ENCODE assay signal across 18 cellular contexts in the genomic region with DNA sequence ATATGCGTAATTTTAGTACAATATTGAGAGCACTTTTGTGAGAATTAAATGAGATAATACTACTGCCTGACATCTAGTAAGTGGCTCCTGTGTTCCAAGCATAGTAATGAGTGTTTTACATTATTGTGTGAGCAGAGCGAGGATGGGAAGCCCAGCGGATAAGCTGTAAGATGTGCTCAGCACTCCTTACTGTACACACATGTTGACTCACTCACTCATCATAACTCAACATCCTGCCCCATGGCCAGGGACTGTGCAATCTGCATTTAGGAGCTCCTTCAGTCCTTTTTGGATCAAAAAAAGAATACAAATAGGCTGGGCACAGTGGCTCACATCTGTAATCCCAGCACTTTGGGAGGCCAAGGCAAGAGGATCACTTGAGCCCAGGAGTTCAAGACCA.
DNase-seq lines count a peak whose midpoint lies in the region; ATAC-seq and TF ChIP-seq lines count a peak whose summit lies in the region.
"Had no signal": no experiment of that assay in that cellular context is flagged by ENCODE, and none has a peak within 500 bp of the region (broad histone marks: within the 10 kb centered on the region; RNA-seq: fewer than 3 reads in every experiment).

No MANE protein-coding gene starts in this region.

- no peaks in the 10 kb centered on the region for H3K9me3 ChIP-seq in upper lobe of right lung
- H3K9me3 ChIP-seq: right lobe of liver had no signal

- H3K27me3 ChIP-seq in upper lobe of right lung: no peaks in the 10 kb centered on the region
- H3K27me3 ChIP-seq: right lobe of liver had no signal

- no peak overlapping the region for H3K27ac Mint-ChIP-seq in naive thymus-derived CD8-positive, alpha-beta T cell
- H3K27ac Mint-ChIP-seq: activated naive CD8-positive, alpha-beta T cell treated with anti-CD3 and anti-CD28 coated beads for 36 hours; T-helper 1 cell treated with Interleukin-12 subunit alpha and Interleukin-12 subunit beta and Interleukin-4 antibody, amounts not matched to agents 30 μg/mL and 1 μg/mL, for 36 hours had no signal

- intact Hi-C loops in upper lobe of right lung (cut with DNase I): no loop called here

- peaks cover 0 to 2% (median 0%) of the 10 kb centered on the region in 4 donors for H3K4me1 Mint-ChIP-seq in naive thymus-derived CD8-positive, alpha-beta T cell
- H3K4me1 Mint-ChIP-seq: activated naive CD8-positive, alpha-beta T cell treated with anti-CD3 and anti-CD28 coated beads for 36 hours had no signal

- H3K27me3 Mint-ChIP-seq in naive thymus-derived CD8-positive, alpha-beta T cell: peaks cover 0 to 3% (median 0%) of the 10 kb centered on the region in 5 donors
- H3K27me3 Mint-ChIP-seq: activated naive CD8-positive, alpha-beta T cell treated with anti-CD3 and anti-CD28 coated beads for 36 hours had no signal

- no peak overlapping the region for H3K4me3 Mint-ChIP-seq in naive thymus-derived CD8-positive, alpha-beta T cell
- H3K4me3 Mint-ChIP-seq: activated naive CD8-positive, alpha-beta T cell treated with anti-CD3 and anti-CD28 coated beads for 36 hours; T-helper 1 cell treated with Interleukin-12 subunit alpha and Interleukin-12 subunit beta and Interleukin-4 antibody, amounts not matched to agents 30 μg/mL and 1 μg/mL, for 36 hours had no signal

- no peaks in the 10 kb centered on the region for H3K36me3 ChIP-seq in upper lobe of right lung
- H3K36me3 ChIP-seq: right lobe of liver had no signal

- TF ChIP-seq CTCF in epithelial cell of esophagus (IDR thresholded peaks at IDR 0.05; ENCODE audit: insufficient read depth, low read depth, low read length, missing control alignments): no peak
- TF ChIP-seq CTCF in upper lobe of right lung (IDR thresholded peaks at IDR 0.05): no peak

- POLR2A ChIA-PET in naive thymus-derived CD8-positive, alpha-beta T cell (lab: Charles Lee): no interaction called here

- no peaks in the 10 kb centered on the region for H3K4me1 ChIP-seq in upper lobe of right lung

- DNase-seq in NAMALWA (ENCODE audit: low spot score): peak; percentile 24
- peak; percentile 84 for DNase-seq in epithelial cell of esophagus (ENCODE audit: low read depth)
- no peak for DNase-seq in upper lobe of right lung
- no peak for DNase-seq in naive thymus-derived CD8-positive, alpha-beta T cell
- DNase-seq in DMS79 treated with DMSO at 0.1 percent for 48 hours (lab: John Stamatoyannopoulos, UW): no peak
- no peak for DNase-seq in cortex of kidney (lab: John Stamatoyannopoulos, UW)
- DNase-seq: activated CD4-positive, alpha-beta T cell treated with anti-CD3 and anti-CD28 coated beads for 1 hour; activated naive CD8-positive, alpha-beta T cell treated with anti-CD3 and anti-CD28 coated beads for 36 hours; cerebellar nuclear complex; erythroblast; NCI-H1417; NCI-H2227 treated with DMSO at 0.1 percent for 48 hours; OCI-M1; right lobe of liver; stimulated activated naive CD4-positive, alpha-beta T cell had no signal

- ATAC-seq in GM19452 (IDR thresholded peaks at IDR 0.05; ENCODE audit: unreplicated experiment) (peak; percentile 4), upper lobe of right lung (peak; percentile 39)
- ATAC-seq in naive thymus-derived CD8-positive, alpha-beta T cell: no peak
- ATAC-seq: HepG2 had no signal

- H3K4me3 ChIP-seq in epithelial cell of esophagus (ENCODE audit: low read length) (no peak overlapping the region), upper lobe of right lung (no peak overlapping the region)
- H3K4me3 ChIP-seq: right lobe of liver had no signal

- no peak overlapping the region for H3K27ac ChIP-seq in upper lobe of right lung
- H3K27ac ChIP-seq: right lobe of liver had no signal

- H3K36me3 Mint-ChIP-seq in naive thymus-derived CD8-positive, alpha-beta T cell: no peaks in the 10 kb centered on the region
- H3K36me3 Mint-ChIP-seq: activated naive CD8-positive, alpha-beta T cell treated with anti-CD3 and anti-CD28 coated beads for 36 hours had no signal

- H3K9me3 Mint-ChIP-seq in naive thymus-derived CD8-positive, alpha-beta T cell: peaks cover 0 to 6% (median 0%) of the 10 kb centered on the region in 9 donors
- H3K9me3 Mint-ChIP-seq: activated naive CD8-positive, alpha-beta T cell treated with anti-CD3 and anti-CD28 coated beads for 36 hours; T-helper 1 cell treated with Interleukin-12 subunit alpha and Interleukin-12 subunit beta and Interleukin-4 antibody, amounts not matched to agents 30 μg/mL and 1 μg/mL, for 36 hours had no signal

Comparison
In these comparisons a context has a peak if more than half of its experiments do, and no peak if none do; other contexts are left out.
1. ATAC-seq: peak in GM19452 (single experiment) and upper lobe of right lung (single experiment); none in naive thymus-derived CD8-positive, alpha-beta T cell (0 of 2).
2. DNase-seq: peak in NAMALWA (single experiment) and epithelial cell of esophagus (single experiment); none in upper lobe of right lung (single experiment), naive thymus-derived CD8-positive, alpha-beta T cell (0 of 10), DMS79 treated with DMSO at 0.1 percent for 48 hours (single experiment) and cortex of kidney (single experiment).